Comparison of ENCODE assay signal across 10 cellular contexts in genomic region chr10:13219685-13220670, GRCh38. TPM values are rescaled to one million over a fixed set of nuclear protein-coding genes. Genes with fewer than 3 reads are reported as not detected.
A peak's percentile ranks its signal among the peaks of the same experiment; 100 is the strongest.
DNase-seq lines count a peak whose midpoint lies in the region; ATAC-seq, FAIRE-seq and TF ChIP-seq lines count a peak whose summit lies in the region.
"Had no signal": no experiment of that assay in that cellular context is flagged by ENCODE, and none has a peak within 500 bp of the region (broad histone marks: within the 10 kb centered on the region; RNA-seq: fewer than 3 reads in every experiment).

No MANE protein-coding gene starts in this region.

- H3K9me3 ChIP-seq in GM12878 (replicated peaks; ENCODE audit: control insufficient read depth, insufficient read depth, low read length) (no peaks in the 10 kb centered on the region), vagina (no peaks in the 10 kb centered on the region)
- H3K9me3 ChIP-seq: SJSA1 had no signal

- H3K36me3 ChIP-seq in GM12878 (ENCODE audit: control insufficient read depth in 2 of 2, insufficient read depth in 2 of 2, low read length in 1 of 2): no peaks in the 10 kb centered on the region
- no peaks in the 10 kb centered on the region for H3K36me3 ChIP-seq in vagina
- H3K36me3 ChIP-seq: SJSA1 had no signal

- POLR2A ChIA-PET in GM12878 (lab: Charles Lee): interaction anchor here (0.6 kb wide), 1 partner anchor 11 kb away, joined by 3 read pairs; no protein-coding TSS in a partner anchor

- no peak overlapping the region; the same call in 1 of the 2 replicates for H2AFZ ChIP-seq in GM12878 (ENCODE audit: control insufficient read depth, low read depth, low read length)

- 77% methylated on average over 11 of the region's 12 CpGs for WGBS in GM12878 (ENCODE audit: insufficient coverage, insufficient replicate concordance, low lambda C conversion rate, missing lambda C conversion rate)

- no peaks in the 10 kb centered on the region for H3K27me3 Mint-ChIP-seq in progenitor cell of endocrine pancreas

- peaks cover 4% of the 10 kb centered on the region for H3K36me3 Mint-ChIP-seq in progenitor cell of endocrine pancreas (ENCODE audit: insufficient read depth)

- H3K4me2 ChIP-seq in GM12878 (ENCODE audit: control insufficient read depth, insufficient read depth): no peak overlapping the region

- no TSS peak for BruUV-seq in GM12878 (replicated peaks; lab: Mats Ljungman, UMichigan)

- no peak for TF ChIP-seq EP300 in GM12878 (IDR thresholded peaks at IDR 0.05; ENCODE audit: borderline replicate concordance in 1 of 2, control insufficient read depth in 1 of 2, low read depth in 2 of 2, low read length in 2 of 2)

- SMC1A ChIA-PET in GM12878 (lab: Charles Lee; ENCODE audit: uncharacterized antibody, unreplicated experiment): no interaction called here

- no peaks in the 10 kb centered on the region for H3K27me3 ChIP-seq in GM12878 (replicated peaks in 1 of 2; ENCODE audit: control insufficient read depth in 2 of 2, insufficient read depth in 2 of 2, low read length in 1 of 2)
- no peaks in the 10 kb centered on the region for H3K27me3 ChIP-seq in vagina
- H3K27me3 ChIP-seq: SJSA1 had no signal

- CTCF ChIA-PET in GM12878 (lab: Yijun Ruan, JAX): interaction anchor here (0.6 kb wide), 1 partner anchor 355 kb away, joined by 3 read pairs; no protein-coding TSS in a partner anchor

- no peak overlapping the region for H3K4me3 Mint-ChIP-seq in progenitor cell of endocrine pancreas (ENCODE audit: low read depth)

- intact Hi-C loops in GM12878 (cut with micrococcal nuclease; ENCODE audit: unreplicated experiment) (loop anchor here (1.0 kb wide), 1 partner anchor 82 kb away; no protein-coding TSS in a partner anchor), vagina (cut with DNase I) (no loop called here)

- no peaks in the 10 kb centered on the region for H3K9me3 Mint-ChIP-seq in progenitor cell of endocrine pancreas (ENCODE audit: low read depth)

- in situ Hi-C loops in GM12878 (cut with MboI): no loop called here

- peak; percentile 34; the same call in 1 of the 2 replicates for TF ChIP-seq CTCF in GM12874 (IDR thresholded peaks at IDR 0.05; ENCODE audit: insufficient read depth, low read depth, low read length)
- TF ChIP-seq CTCF in GM12878 (IDR thresholded peaks at IDR 0.05 in 2 of 3, conservative IDR thresholded peaks at IDR 0.05 in 1 of 3; ENCODE audit: control insufficient read depth in 2 of 3, extremely low read depth in 1 of 3, insufficient read depth in 1 of 3, low read depth in 3 of 3, low read length in 3 of 3): peak; percentile 37 to 39 (median 37); a peak in 5 of 6 replicates
- TF ChIP-seq CTCF in progenitor cell of endocrine pancreas (IDR thresholded peaks at IDR 0.05; ENCODE audit: unreplicated experiment): peak; percentile 40
- TF ChIP-seq CTCF in vagina (IDR thresholded peaks at IDR 0.05): no peak

- H3K27ac ChIP-seq in GM12878 (ENCODE audit: control insufficient read depth, insufficient read depth): no peak overlapping the region
- no peak overlapping the region for H3K27ac ChIP-seq in vagina
- H3K27ac ChIP-seq: SJSA1 had no signal

- TF ChIP-seq POLR2A in GM12878 (IDR thresholded peaks at IDR 0.05; ENCODE audit: low read depth, low read length): no peak
- no peak for TF ChIP-seq POLR2A in vagina (IDR thresholded peaks at IDR 0.05)

- no peaks in the 10 kb centered on the region for H3K4me1 Mint-ChIP-seq in progenitor cell of endocrine pancreas (ENCODE audit: low read depth)

- RAD21 ChIA-PET in GM12878 (lab: Charles Lee; ENCODE audit: unreplicated experiment): no interaction called here

- no peak overlapping the region for H3K27ac Mint-ChIP-seq in progenitor cell of endocrine pancreas

- no peak for FAIRE-seq in GM12878 (lab: Jason Lieb, UNC)

- H3K9ac ChIP-seq in GM12878 (ENCODE audit: control insufficient read depth, insufficient read depth, low read length): no peak overlapping the region

- H3K4me1 ChIP-seq in GM12878 (ENCODE audit: control insufficient read depth, insufficient read depth, low read length) (no peaks in the 10 kb centered on the region), vagina (no peaks in the 10 kb centered on the region)
- H3K4me1 ChIP-seq: SJSA1 had no signal

- peak; percentile 30 for DNase-seq in HuH-7.5 (ENCODE audit: low spot score)
- DNase-seq in GM12878 (ENCODE audit: low read depth, low spot score): peak; percentile 5
- no peak for DNase-seq in progenitor cell of endocrine pancreas (ENCODE audit: low spot score, unreplicated experiment)
- DNase-seq in DMS153 (lab: John Stamatoyannopoulos, UW): no peak
- DNase-seq in vagina (ENCODE audit: extremely low spot score in 2 of 2): no peak

- peak; percentile 96 for ATAC-seq in GM12878
- no peak for ATAC-seq in GM18861 (IDR thresholded peaks at IDR 0.05; ENCODE audit: unreplicated experiment)
- ATAC-seq in activated CD4-positive, CD25-positive, alpha-beta regulatory T cell treated with anti-CD3 and anti-CD28 coated beads, Interleukin-2, amount 50 U/mL, for 24 hours: no peak

- no peaks in the 10 kb centered on the region for H3K79me2 ChIP-seq in GM12878 (ENCODE audit: control insufficient read depth, insufficient read depth, low read length)

- H4K20me1 ChIP-seq in GM12878 (ENCODE audit: control insufficient read depth, insufficient read depth): no peaks in the 10 kb centered on the region

- peak; percentile 33 for TF ChIP-seq RAD21 in GM12878 (IDR thresholded peaks at IDR 0.05; ENCODE audit: insufficient read depth, low read depth, low read length)

- H3K4me3 ChIP-seq in GM12878: no peak overlapping the region
- no peak overlapping the region for H3K4me3 ChIP-seq in vagina
- H3K4me3 ChIP-seq: SJSA1 had no signal

TF ChIP-seq in GM12878, 131 proteins besides CTCF, POLR2A, EP300 and RAD21:
- no peak for TF ChIP-seq CHD1 (IDR thresholded peaks at IDR 0.05; ENCODE audit: low read depth, low read length)
- TF ChIP-seq SMC3 (IDR thresholded peaks at IDR 0.05; ENCODE audit: borderline replicate concordance, low read length): peak; percentile 37; the same call in 1 of the 2 replicates
- peak; percentile 51; the same call in 1 of the 2 replicates for TF ChIP-seq SPI1 (IDR thresholded peaks at IDR 0.05; ENCODE audit: borderline replicate concordance, insufficient read depth, low read depth, low read length)
- no peak for TF ChIP-seq ESRRA (IDR thresholded peaks at IDR 0.05; ENCODE audit: low read length)
- TF ChIP-seq, protein P1, sequence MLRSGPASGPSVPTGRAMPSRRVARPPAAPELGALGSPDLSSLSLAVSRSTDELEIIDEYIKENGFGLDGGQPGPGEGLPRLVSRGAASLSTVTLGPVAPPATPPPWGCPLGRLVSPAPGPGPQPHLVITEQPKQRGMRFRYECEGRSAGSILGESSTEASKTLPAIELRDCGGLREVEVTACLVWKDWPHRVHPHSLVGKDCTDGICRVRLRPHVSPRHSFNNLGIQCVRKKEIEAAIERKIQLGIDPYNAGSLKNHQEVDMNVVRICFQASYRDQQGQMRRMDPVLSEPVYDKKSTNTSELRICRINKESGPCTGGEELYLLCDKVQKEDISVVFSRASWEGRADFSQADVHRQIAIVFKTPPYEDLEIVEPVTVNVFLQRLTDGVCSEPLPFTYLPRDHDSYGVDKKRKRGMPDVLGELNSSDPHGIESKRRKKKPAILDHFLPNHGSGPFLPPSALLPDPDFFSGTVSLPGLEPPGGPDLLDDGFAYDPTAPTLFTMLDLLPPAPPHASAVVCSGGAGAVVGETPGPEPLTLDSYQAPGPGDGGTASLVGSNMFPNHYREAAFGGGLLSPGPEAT (IDR thresholded peaks at IDR 0.05; ENCODE audit: low read depth): no peak

RNA-seq across cellular contexts. Expression of gene UCMA, which starts 14.2 kb away (rescaled TPM):
- total RNA-seq in GM12878 (2013; cell fraction: nucleolus; rRNA removed): not detected in 2 replicates
- total RNA-seq in GM12878 (2014; rRNA removed) (not detected in 2 replicates), GM12878 (2014; rRNA removed; fragmentation: Illumina TruSeq; extraction: Trizol) (not detected in 2 replicates), GM12878 (2021) (not detected in 2 replicates), progenitor cell of endocrine pancreas (not detected in 2 replicates), vagina (not detected)
- polyA plus RNA-seq in GM12878 (2011; ENCODE audit: low read depth): not detected
- polyA plus RNA-seq in GM12878 (2011; rRNA removed) (not detected in 2 replicates), GM12878 (2014; fragmentation: Illumina TruSeq; extraction: Trizol) (not detected in 2 replicates), GM12878 (2014; fragmentation: Nextera tagmentation; extraction: Ambion mirVana) (under 1 TPM in 1 of 2 experiments, not detected in 1; 0.15 TPM), GM12878 (2014; rRNA removed) (not detected in 2 replicates), GM12878 (2016; fragmentation: Nextera tagmentation; extraction: Ambion mirVana) (not detected)
- not detected in 2 replicates for polyA plus RNA-seq in GM12878 (2011; cell fraction: cytosol; rRNA removed)
- not detected in 2 replicates for polyA plus RNA-seq in GM12878 (2011; cell fraction: nucleus; rRNA removed)
- 0.30 TPM in 1 of 2 replicates, not detected in the other for polyA plus RNA-seq in GM12878 (2012)
- not detected in 2 replicates for polyA minus RNA-seq in GM12878 (2011; rRNA and poly(A)+ RNA removed)
- polyA minus RNA-seq in GM12878 (2011; cell fraction: cytosol; rRNA and poly(A)+ RNA removed): not detected in 2 replicates
- polyA minus RNA-seq in GM12878 (2011; cell fraction: nucleus; rRNA and poly(A)+ RNA removed): not detected in 2 replicates
- total RNA-seq: glomerular endothelial cell, SJSA1 had no signal

RNA-seq across cellular contexts. Expression of gene MCM10, which starts 58.6 kb away (rescaled TPM):
- 24.9 and 31.5 TPM in 2 replicates for total RNA-seq in GM12878 (2013; cell fraction: nucleolus; rRNA removed)
- total RNA-seq in GM12878 (2014; rRNA removed) (22.2 and 23.4 TPM in 2 replicates), GM12878 (2014; rRNA removed; fragmentation: Illumina TruSeq; extraction: Trizol) (26.8 and 27.0 TPM in 2 replicates), GM12878 (2021) (30.7 and 31.1 TPM in 2 replicates), progenitor cell of endocrine pancreas (20.2 and 21.4 TPM in 2 replicates), vagina (0.98 TPM)
- 4.1 TPM for polyA plus RNA-seq in GM12878 (2011; ENCODE audit: low read depth)
- polyA plus RNA-seq in GM12878 (2011; rRNA removed) (14.3 and 17.5 TPM in 2 replicates), GM12878 (2014; fragmentation: Illumina TruSeq; extraction: Trizol) (21.5 and 24.1 TPM in 2 replicates), GM12878 (2014; fragmentation: Nextera tagmentation; extraction: Ambion mirVana) (1 to 10 TPM; 5.8 to 6.8 TPM), GM12878 (2014; rRNA removed) (13.2 and 14.2 TPM in 2 replicates), GM12878 (2016; fragmentation: Nextera tagmentation; extraction: Ambion mirVana) (10 to 100 TPM; 30.9 to 35.1 TPM)
- polyA plus RNA-seq in GM12878 (2011; cell fraction: cytosol; rRNA removed): 8.0 and 9.8 TPM in 2 replicates
- 11.9 and 14.8 TPM in 2 replicates for polyA plus RNA-seq in GM12878 (2011; cell fraction: nucleus; rRNA removed)
- 5.2 and 6.1 TPM in 2 replicates for polyA plus RNA-seq in GM12878 (2012)
- 13.5 and 14.8 TPM in 2 replicates for polyA minus RNA-seq in GM12878 (2011; rRNA and poly(A)+ RNA removed)
- polyA minus RNA-seq in GM12878 (2011; cell fraction: cytosol; rRNA and poly(A)+ RNA removed): 6.8 and 9.7 TPM in 2 replicates
- polyA minus RNA-seq in GM12878 (2011; cell fraction: nucleus; rRNA and poly(A)+ RNA removed): 12.0 and 22.4 TPM in 2 replicates

Comparison
In these comparisons a context has a peak if more than half of its experiments do, and no peak if none do; other contexts are left out.
1. CTCF ChIP-seq: peak in GM12874 (single experiment), GM12878 (3 of 3) and progenitor cell of endocrine pancreas (single experiment); none in vagina (0 of 3).
2. DNase-seq: peak in HuH-7.5 (single experiment) and GM12878 (single experiment); none in progenitor cell of endocrine pancreas (single experiment), DMS153 (single experiment) and vagina (0 of 2).
3. RNA of gene MCM10, which starts 58.6 kb away (total RNA-seq): 22.2 to 31.5 TPM in GM12878 and 20.2 to 21.4 TPM in progenitor cell of endocrine pancreas; 0.98 TPM in vagina (single experiment); every median in the first group is over 10 times any median in the second.